ENCODE assay signal across 17 cellular contexts in genomic region chr1:99529002-99529401, GRCh38.
A peak's percentile ranks its signal among the peaks of the same experiment; 100 is the strongest.
DNase-seq lines count a peak whose midpoint lies in the region; ATAC-seq and TF ChIP-seq lines count a peak whose summit lies in the region.
"Had no signal": no experiment of that assay in that cellular context is flagged by ENCODE, and none has a peak within 500 bp of the region (broad histone marks: within the 10 kb centered on the region; RNA-seq: fewer than 3 reads in every experiment).

No MANE protein-coding gene starts in this region.

- no peaks in the 10 kb centered on the region for H3K27me3 Mint-ChIP-seq in WTC11 (ENCODE audit: low read depth)
- H3K27me3 Mint-ChIP-seq in activated naive CD8-positive, alpha-beta T cell treated with anti-CD3 and anti-CD28 coated beads for 36 hours, result no peaks in the 10 kb centered on the region

- no peak overlapping the region for H3K27ac Mint-ChIP-seq in WTC11
- H3K27ac Mint-ChIP-seq in activated naive CD8-positive, alpha-beta T cell treated with anti-CD3 and anti-CD28 coated beads for 36 hours, result no peak overlapping the region
- H3K27ac Mint-ChIP-seq: CD8-positive, alpha-beta memory T cell had no signal

- H4K20me1 ChIP-seq in GM23248 (ENCODE audit: insufficient read depth) (no peaks in the 10 kb centered on the region), smooth muscle cell (ENCODE audit: low read depth) (no peaks in the 10 kb centered on the region)
- H4K20me1 ChIP-seq: BLaER1 had no signal

- in situ Hi-C loops in GM23248 (cut with MboI), result no loop called here

- CTCF ChIA-PET in WTC11 (lab: Charles Lee), result no interaction called here

- intact Hi-C loops in Right ventricle myocardium inferior (cut with DNase I) (loop anchor here (5.0 kb wide), 1 partner anchor 42 kb away; no protein-coding TSS in a partner anchor), cardiac septum (cut with DNase I) (loop anchor here (5.0 kb wide), 2 partner anchors 42 to 352 kb away; no protein-coding TSS in a partner anchor)

- H3K4me1 Mint-ChIP-seq in WTC11, result peaks cover 39% of the 10 kb centered on the region
- no peaks in the 10 kb centered on the region for H3K4me1 Mint-ChIP-seq in activated naive CD8-positive, alpha-beta T cell treated with anti-CD3 and anti-CD28 coated beads for 36 hours
- H3K4me1 Mint-ChIP-seq: CD8-positive, alpha-beta memory T cell had no signal

- H3K36me3 Mint-ChIP-seq in WTC11, result 0 out of 2 replicates have a peak, but pooled peaks cover 2% of the 10 kb centered on the region
- no peaks in the 10 kb centered on the region for H3K36me3 Mint-ChIP-seq in activated naive CD8-positive, alpha-beta T cell treated with anti-CD3 and anti-CD28 coated beads for 36 hours
- H3K36me3 Mint-ChIP-seq: CD8-positive, alpha-beta memory T cell had no signal

- H2AFZ ChIP-seq in GM23248, result 0 out of 2 replicates have a peak overlapping the region, but pooled peaks have one; percentile 6
- peak overlapping the region; percentile 51 for H2AFZ ChIP-seq in smooth muscle cell (ENCODE audit: low read depth)

- H3K36me3 ChIP-seq in GM23248 (ENCODE audit: low read depth) (no peaks in the 10 kb centered on the region), smooth muscle cell (ENCODE audit: low read depth) (no peaks in the 10 kb centered on the region)
- H3K36me3 ChIP-seq: BLaER1, HAP-1 had no signal

- 78 to 85% methylated on average over 3 of the region's 3 CpGs for WGBS in GM23248 (ENCODE audit: low coverage in 1 of 2, low lambda C conversion rate in 2 of 2, missing lambda C conversion rate in 2 of 2), 2 experiments
- 79% methylated on average over 3 of the region's 3 CpGs for WGBS in smooth muscle cell (ENCODE audit: low lambda C conversion rate)

- TF ChIP-seq CTCF in WTC11 (IDR thresholded peaks at IDR 0.05) (no peak), smooth muscle cell (IDR thresholded peaks at IDR 0.05; ENCODE audit: borderline replicate concordance, insufficient read depth, poor library complexity, severe bottlenecking) (no peak)

- peaks cover 6% of the 10 kb centered on the region for H3K9me3 Mint-ChIP-seq in WTC11
- H3K9me3 Mint-ChIP-seq in activated naive CD8-positive, alpha-beta T cell treated with anti-CD3 and anti-CD28 coated beads for 36 hours, result no peaks in the 10 kb centered on the region

- H3K9me3 ChIP-seq in GM23248 (ENCODE audit: low read depth), result no peaks in the 10 kb centered on the region
- no peaks in the 10 kb centered on the region for H3K9me3 ChIP-seq in smooth muscle cell (replicated peaks; ENCODE audit: low read depth)
- H3K9me3 ChIP-seq: BLaER1, Caco-2, HAP-1 had no signal

- no peaks in the 10 kb centered on the region for H3K9me2 ChIP-seq in GM23248 (ENCODE audit: insufficient read depth)

- no peaks in the 10 kb centered on the region for H3F3A ChIP-seq in GM23248 (ENCODE audit: insufficient read depth)
- H3F3A ChIP-seq in smooth muscle cell (ENCODE audit: low read depth), result no peaks in the 10 kb centered on the region

- POLR2A ChIA-PET in WTC11 (lab: Charles Lee), result no interaction called here

- no peak overlapping the region for H3K4me3 Mint-ChIP-seq in WTC11
- no peak overlapping the region for H3K4me3 Mint-ChIP-seq in activated naive CD8-positive, alpha-beta T cell treated with anti-CD3 and anti-CD28 coated beads for 36 hours
- H3K4me3 Mint-ChIP-seq: CD8-positive, alpha-beta memory T cell had no signal

- ATAC-seq in Right ventricle myocardium inferior, result peak; percentile 45
- peak; percentile 35; the same call in 1 of the 2 replicates for ATAC-seq in WTC11
- no peak for ATAC-seq in GM21717 (IDR thresholded peaks at IDR 0.05; ENCODE audit: unreplicated experiment)

- DNase-seq in Right ventricle myocardium inferior (ENCODE audit: missing footprints) (no peak), cardiac septum (ENCODE audit: low spot score) (no peak), GM23248 (no peak), WTC11 (ENCODE audit: low spot score) (no peak), smooth muscle cell (lab: John Stamatoyannopoulos, UW; ENCODE audit: unreplicated experiment) (no peak)
- no peak for DNase-seq in activated naive CD8-positive, alpha-beta T cell treated with anti-CD3 and anti-CD28 coated beads for 36 hours
- DNase-seq: 8988T; AML-193; Caco-2; CD8-positive, alpha-beta memory T cell; DND-41; GDM1; GOT3; IMR-90 had no signal

- H3K4me3 ChIP-seq in GM23248 (no peak overlapping the region), smooth muscle cell (no peak overlapping the region)
- H3K4me3 ChIP-seq: BLaER1, HAP-1 had no signal

- no peaks in the 10 kb centered on the region for H3K27me3 ChIP-seq in GM23248 (replicated peaks; ENCODE audit: insufficient read depth)
- no peaks in the 10 kb centered on the region for H3K27me3 ChIP-seq in smooth muscle cell (ENCODE audit: low read depth)
- H3K27me3 ChIP-seq: BLaER1 had no signal

- H3K27ac ChIP-seq in GM23248 (no peak overlapping the region), smooth muscle cell (ENCODE audit: low read depth) (no peak overlapping the region)
- H3K27ac ChIP-seq: BLaER1 had no signal

- no peaks in the 10 kb centered on the region for H3K4me1 ChIP-seq in GM23248 (ENCODE audit: insufficient read depth)
- H3K4me1 ChIP-seq in smooth muscle cell (ENCODE audit: low read depth), result peaks cover 16% of the 10 kb centered on the region
- H3K4me1 ChIP-seq: BLaER1, Caco-2 had no signal

- H3K79me2 ChIP-seq in GM23248 (ENCODE audit: insufficient read depth) (no peaks in the 10 kb centered on the region), smooth muscle cell (ENCODE audit: low read depth) (no peaks in the 10 kb centered on the region)

- H3K9ac ChIP-seq in GM23248, result no peak overlapping the region
- no peak overlapping the region for H3K9ac ChIP-seq in smooth muscle cell (ENCODE audit: low read depth)
- H3K9ac ChIP-seq: BLaER1 had no signal

- H3K4me2 ChIP-seq in GM23248 (ENCODE audit: unreplicated experiment) (no peak overlapping the region), smooth muscle cell (no peak overlapping the region)
- H3K4me2 ChIP-seq: BLaER1 had no signal

TF ChIP-seq in WTC11, 78 proteins besides CTCF, POLR2A, EP300 and RAD21:
- TF ChIP-seq ZNF317 (CRISPR knock-in tag; IDR thresholded peaks at IDR 0.05; ENCODE audit: borderline replicate concordance, low read depth), result no peak
- no peak for TF ChIP-seq STAT6 (CRISPR knock-in tag; conservative IDR thresholded peaks at IDR 0.05; ENCODE audit: low read depth)
- no peak for TF ChIP-seq ZNF263 (CRISPR knock-in tag; IDR thresholded peaks at IDR 0.05; ENCODE audit: low read depth)
- TF ChIP-seq ZNF416 (CRISPR knock-in tag; IDR thresholded peaks at IDR 0.05), result no peak
- no peak for TF ChIP-seq MLX (CRISPR knock-in tag; IDR thresholded peaks at IDR 0.05)
- no peak for TF ChIP-seq CREM (CRISPR knock-in tag; IDR thresholded peaks at IDR 0.05)
